15 cellular contexts compared by ENCODE assay signal in genomic region chr13:59666504-59666903, GRCh38.
A peak's percentile ranks its signal among the peaks of the same experiment; 100 is the strongest.
DNase-seq lines count a peak whose midpoint lies in the region; TF ChIP-seq lines count a peak whose summit lies in the region.
"Had no signal": no experiment of that assay in that cellular context is flagged by ENCODE, and none has a peak within 500 bp of the region (broad histone marks: within the 10 kb centered on the region; RNA-seq: fewer than 3 reads in every experiment).

No MANE protein-coding gene starts in this region.

- peak overlapping the region; percentile 63 for H3K4me2 ChIP-seq in smooth muscle cell

- no peaks in the 10 kb centered on the region for H3K9me3 Mint-ChIP-seq in glutamatergic neuron (ENCODE audit: unreplicated experiment)
- H3K9me3 Mint-ChIP-seq: activated T-cell treated with anti-CD3 and anti-CD28 coated beads, Interleukin-2, amount 50 U/mL, for 24 hours had no signal

- no peaks in the 10 kb centered on the region for H3K27me3 Mint-ChIP-seq in glutamatergic neuron (ENCODE audit: unreplicated experiment)
- H3K27me3 Mint-ChIP-seq: activated T-cell treated with anti-CD3 and anti-CD28 coated beads, Interleukin-2, amount 50 U/mL, for 24 hours had no signal

- H3K27ac Mint-ChIP-seq in glutamatergic neuron (ENCODE audit: unreplicated experiment) = peak overlapping the region; percentile 20
- H3K27ac Mint-ChIP-seq: activated T-cell treated with anti-CD3 and anti-CD28 coated beads, Interleukin-2, amount 50 U/mL, for 24 hours had no signal

- no peak overlapping the region for H3K9ac ChIP-seq in smooth muscle cell (ENCODE audit: low read depth)

- no peak overlapping the region for H3K4me3 ChIP-seq in smooth muscle cell
- H3K4me3 ChIP-seq: cardiac muscle cell, esophagus squamous epithelium had no signal

- H3K4me1 ChIP-seq in smooth muscle cell (ENCODE audit: low read depth) = no peaks in the 10 kb centered on the region

- no peaks in the 10 kb centered on the region for H3K36me3 Mint-ChIP-seq in glutamatergic neuron (ENCODE audit: unreplicated experiment)

- H3K79me2 ChIP-seq in smooth muscle cell (ENCODE audit: low read depth) = no peaks in the 10 kb centered on the region

- no peaks in the 10 kb centered on the region for H3K9me3 ChIP-seq in smooth muscle cell (replicated peaks; ENCODE audit: low read depth)
- H3K9me3 ChIP-seq: esophagus squamous epithelium had no signal

- H2AFZ ChIP-seq in smooth muscle cell (ENCODE audit: low read depth) = peak overlapping the region; percentile 79

- 35% methylated on average over 7 of the region's 7 CpGs for WGBS in smooth muscle cell (ENCODE audit: low lambda C conversion rate)

- H3K27me3 ChIP-seq in smooth muscle cell (ENCODE audit: low read depth) = no peaks in the 10 kb centered on the region
- H3K27me3 ChIP-seq: cardiac muscle cell, esophagus squamous epithelium had no signal

- H4K20me1 ChIP-seq in smooth muscle cell (ENCODE audit: low read depth) = no peaks in the 10 kb centered on the region

- no peak overlapping the region for H3K4me3 Mint-ChIP-seq in glutamatergic neuron (ENCODE audit: unreplicated experiment)
- H3K4me3 Mint-ChIP-seq: activated T-cell treated with anti-CD3 and anti-CD28 coated beads, Interleukin-2, amount 50 U/mL, for 24 hours had no signal

- no peaks in the 10 kb centered on the region for H3F3A ChIP-seq in smooth muscle cell (ENCODE audit: low read depth)

- DNase-seq in NCI-H82 (lab: John Stamatoyannopoulos, UW) (peak; percentile 57), NCI-H82 treated with DMSO at 0.1 percent for 48 hours (lab: John Stamatoyannopoulos, UW; ENCODE audit: unreplicated experiment) (no peak), SIG-M5 treated with dmso at 0.1 percent for 504 hours (lab: John Stamatoyannopoulos, UW; ENCODE audit: unreplicated experiment) (peak; percentile 87), glutamatergic neuron (no peak), smooth muscle cell (lab: John Stamatoyannopoulos, UW; ENCODE audit: unreplicated experiment) (no peak), activated gamma-delta T cell (lab: John Stamatoyannopoulos, UW) (no peak), COLO829 (ENCODE audit: low spot score) (no peak), HCEC 1CT (no peak)
- DNase-seq: activated T-cell treated with anti-CD3 and anti-CD28 coated beads, Interleukin-2, amount 50 U/mL, for 24 hours; DMS53; esophagus squamous epithelium; NCI-H1694 treated with DMSO at 0.1 percent for 48 hours; posterior cingulate gyrus; WERI-Rb-1 had no signal

- H3K4me1 Mint-ChIP-seq in glutamatergic neuron (ENCODE audit: low read depth, unreplicated experiment) = peaks cover 10% of the 10 kb centered on the region

- no peak overlapping the region for H3K27ac ChIP-seq in smooth muscle cell (ENCODE audit: low read depth)
- H3K27ac ChIP-seq: cardiac muscle cell, WERI-Rb-1 had no signal

- TF ChIP-seq CTCF in glutamatergic neuron (IDR thresholded peaks at IDR 0.05; ENCODE audit: partially characterized antibody, unreplicated experiment) (no peak), smooth muscle cell (IDR thresholded peaks at IDR 0.05; ENCODE audit: borderline replicate concordance, insufficient read depth, poor library complexity, severe bottlenecking) (no peak)

- no peaks in the 10 kb centered on the region for H3K36me3 ChIP-seq in smooth muscle cell (ENCODE audit: low read depth)
- H3K36me3 ChIP-seq: cardiac muscle cell, esophagus squamous epithelium, WERI-Rb-1 had no signal

Comparison
In these comparisons a context has a peak if more than half of its experiments do, and no peak if none do; other contexts are left out.
1. DNase-seq: peak in NCI-H82 (single experiment) and SIG-M5 treated with dmso at 0.1 percent for 504 hours (single experiment); none in NCI-H82 treated with DMSO at 0.1 percent for 48 hours (single experiment), glutamatergic neuron (single experiment), smooth muscle cell (single experiment), activated gamma-delta T cell (single experiment), COLO829 (single experiment) and HCEC 1CT (single experiment).